In the genomic region with DNA sequence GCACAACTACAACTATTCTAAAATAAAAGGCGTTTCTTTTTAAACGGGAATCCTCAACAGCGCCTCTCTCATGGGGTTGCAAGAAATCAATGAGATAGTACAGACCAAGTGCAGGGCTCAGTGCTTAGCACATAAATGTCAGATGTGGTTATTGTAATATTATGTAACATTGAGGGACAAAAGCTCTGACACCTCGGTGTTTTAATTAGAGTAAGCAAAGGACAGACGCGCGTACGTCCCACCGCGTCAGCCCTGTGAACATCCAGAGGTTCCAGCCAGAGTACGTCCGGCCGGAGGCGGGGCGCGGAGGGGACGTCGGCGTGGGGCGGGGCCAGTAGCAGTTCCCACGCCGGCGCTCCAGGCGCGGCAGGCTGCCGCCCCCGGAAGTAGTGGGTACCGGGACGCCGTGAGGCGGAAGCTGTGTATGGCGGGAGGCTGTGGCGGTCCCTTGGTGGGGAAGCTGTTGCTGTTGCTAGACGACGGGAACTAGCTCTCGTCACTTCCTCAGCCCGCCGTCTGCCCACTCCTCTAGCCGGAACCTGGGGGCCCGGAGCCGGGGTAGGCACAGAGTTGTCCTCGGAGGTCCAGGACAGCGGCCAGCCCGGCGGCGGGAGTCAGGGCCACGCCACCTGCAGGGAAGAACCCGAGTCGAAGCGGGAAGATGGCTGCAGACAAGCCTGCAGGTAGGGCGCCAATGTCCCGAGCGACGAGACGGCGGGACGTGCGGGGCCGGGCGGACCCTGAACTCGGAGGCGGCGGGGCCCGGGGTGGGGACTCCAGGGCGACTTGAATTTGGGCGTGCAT, we compare ENCODE assay signal across 8 cellular contexts. TPM values are rescaled to one million over a fixed set of nuclear protein-coding genes. Genes with fewer than 3 reads are reported as not detected.
DNase-seq lines count a peak whose midpoint lies in the region; ATAC-seq and TF ChIP-seq lines count a peak whose summit lies in the region.

A gene with protein sequence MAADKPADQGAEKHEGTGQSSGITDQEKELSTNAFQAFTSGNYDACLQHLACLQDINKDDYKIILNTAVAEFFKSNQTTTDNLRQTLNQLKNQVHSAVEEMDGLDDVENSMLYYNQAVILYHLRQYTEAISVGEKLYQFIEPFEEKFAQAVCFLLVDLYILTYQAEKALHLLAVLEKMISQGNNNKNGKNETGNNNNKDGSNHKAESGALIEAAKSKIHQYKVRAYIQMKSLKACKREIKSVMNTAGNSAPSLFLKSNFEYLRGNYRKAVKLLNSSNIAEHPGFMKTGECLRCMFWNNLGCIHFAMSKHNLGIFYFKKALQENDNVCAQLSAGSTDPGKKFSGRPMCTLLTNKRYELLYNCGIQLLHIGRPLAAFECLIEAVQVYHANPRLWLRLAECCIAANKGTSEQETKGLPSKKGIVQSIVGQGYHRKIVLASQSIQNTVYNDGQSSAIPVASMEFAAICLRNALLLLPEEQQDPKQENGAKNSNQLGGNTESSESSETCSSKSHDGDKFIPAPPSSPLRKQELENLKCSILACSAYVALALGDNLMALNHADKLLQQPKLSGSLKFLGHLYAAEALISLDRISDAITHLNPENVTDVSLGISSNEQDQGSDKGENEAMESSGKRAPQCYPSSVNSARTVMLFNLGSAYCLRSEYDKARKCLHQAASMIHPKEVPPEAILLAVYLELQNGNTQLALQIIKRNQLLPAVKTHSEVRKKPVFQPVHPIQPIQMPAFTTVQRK (plus strand): TSS at position 389 of the 804 bp plus-strand sequence. CDS start 273 bp downstream, at position 662.

- DNase-seq in GM13976 (ENCODE audit: low spot score) (peak; percentile 96), NCI-H146 (lab: John Stamatoyannopoulos, UW) (peak; percentile 89), T-helper 1 cell (peak; percentile 93 to 98 (median 94)), adrenal gland (peak; percentile 93 to 97 (median 94)), heart left ventricle (peak; percentile 94 to 98 (median 96)), pons (ENCODE audit: low spot score) (peak; percentile 96), type B pancreatic cell (ENCODE audit: extremely low spot score, unreplicated experiment) (peak; percentile 96)

- in situ Hi-C loops in GM13976 (cut with MboI; ENCODE audit: low sequenced_read_pairs, unreplicated experiment) = no loop called here

- H3K4me1 ChIP-seq in adrenal gland (replicated peaks in 1 of 2) (peaks cover 7 to 30% of the 10 kb centered on the region in 2 donors), heart left ventricle (peaks cover 0 to 24% (median 19%) of the 10 kb centered on the region in 12 donors)

- intact Hi-C loops in adrenal gland (cut with DNase I) = no loop called here
- intact Hi-C loops in heart left ventricle (cut with DNase I) = no loop called here

- H3K27ac ChIP-seq in adrenal gland = peak within 1 kb of the TSS; percentile 3 to 90 (median 75)
- H3K27ac ChIP-seq in heart left ventricle = peak within 1 kb of the TSS; percentile 69 to 93 (median 84)

- H3K4me1 Mint-ChIP-seq in type B pancreatic cell (ENCODE audit: unreplicated experiment) = peaks cover 23% of the 10 kb centered on the region

- H3K27ac Mint-ChIP-seq in type B pancreatic cell = peak within 1 kb of the TSS; percentile 93

- ATAC-seq in HG02870 (IDR thresholded peaks at IDR 0.05; ENCODE audit: unreplicated experiment) (peak; percentile 97), heart left ventricle (peak; percentile 97 to 100 (median 100))

- H3K9me3 ChIP-seq in adrenal gland (replicated peaks in 1 of 3) = no peaks in the 10 kb centered on the region
- no peaks in the 10 kb centered on the region for H3K9me3 ChIP-seq in heart left ventricle

- peak within 1 kb of the TSS; percentile 92 for H3K4me3 Mint-ChIP-seq in type B pancreatic cell

- H3K27me3 ChIP-seq in adrenal gland (no peaks in the 10 kb centered on the region), heart left ventricle (no peaks in the 10 kb centered on the region)

- H3K36me3 Mint-ChIP-seq in type B pancreatic cell = peaks cover 15% of the 10 kb centered on the region

- H3K4me3 ChIP-seq in adrenal gland = peak within 1 kb of the TSS; percentile 5 to 92 (median 74)
- H3K4me3 ChIP-seq in heart left ventricle = peak within 1 kb of the TSS; percentile 64 to 98 (median 86)

- no peaks in the 10 kb centered on the region for H3K9me3 Mint-ChIP-seq in type B pancreatic cell

- TF ChIP-seq CTCF in GM13976 (IDR thresholded peaks at IDR 0.05; ENCODE audit: borderline replicate concordance, control extremely low read depth, extremely low read depth, insufficient read depth, missing control alignments) = no peak
- TF ChIP-seq CTCF in adrenal gland (IDR thresholded peaks at IDR 0.05) = peak in 4 of 6 experiments; percentile 5 to 28 (median 22)
- TF ChIP-seq CTCF in heart left ventricle (IDR thresholded peaks at IDR 0.05) = peak in 6 of 12 donors; percentile 3 to 45 (median 34)
- TF ChIP-seq CTCF in type B pancreatic cell (conservative IDR thresholded peaks at IDR 0.05) = no peak

- TF ChIP-seq POLR2A in adrenal gland (IDR thresholded peaks at IDR 0.05) = no peak
- peak in 1 of 2 donors; percentile 75 for TF ChIP-seq POLR2A in heart left ventricle (IDR thresholded peaks at IDR 0.05)

- H3K27me3 Mint-ChIP-seq in type B pancreatic cell = no peaks in the 10 kb centered on the region

- 0 to 2% (median 1%) methylated on average over 14 to 66 of the region's 66 CpGs for WGBS in adrenal gland, 4 donors
- WGBS in heart left ventricle, 4 donors = 0 to 1% (median 0%) methylated on average over 41 to 66 of the region's 66 CpGs

- H3K36me3 ChIP-seq in adrenal gland (replicated peaks in 1 of 2) = no peaks in the 10 kb centered on the region
- peaks cover 0 to 9% (median 0%) of the 10 kb centered on the region in 9 donors for H3K36me3 ChIP-seq in heart left ventricle

RNA-seq across cellular contexts. Expression of the gene that starts here (rescaled TPM):
- total RNA-seq in adrenal gland (10 to 100 TPM; 15.3 to 32.1 (median 23.6) TPM), heart left ventricle (10 to 100 TPM; 10.5 to 23.3 (median 16.1) TPM), type B pancreatic cell (ENCODE audit: low replicate concordance) (41.6 and 42.8 TPM in 2 replicates)
- polyA plus RNA-seq in adrenal gland (10 to 100 TPM; 20.4 to 28.6 (median 27.8) TPM), heart left ventricle (10 to 100 TPM in 1 of 2 donors, 1 to 10 TPM in 1; 6.3 to 15.9 TPM)

Comparison
In these comparisons a context has a peak if more than half of its experiments do, and no peak if none do; other contexts are left out.
1. Peak in every context shown above with its lines: DNase-seq, ATAC-seq, H3K4me3 ChIP-seq and H3K27ac ChIP-seq.
2. CTCF ChIP-seq: peak in adrenal gland (4 of 6); none in GM13976 (single experiment) and type B pancreatic cell (single experiment).